In genomic region chr20:25062841-25063240, GRCh38 we compare ENCODE assay signal across 21 cellular contexts. TPM values are rescaled to one million over a fixed set of nuclear protein-coding genes. Genes with fewer than 3 reads are reported as not detected.
DNase-seq lines count a peak whose midpoint lies in the region; ATAC-seq and TF ChIP-seq lines count a peak whose summit lies in the region.
"Had no signal": no experiment of that assay in that cellular context is flagged by ENCODE, and none has a peak within 500 bp of the region (broad histone marks: within the 10 kb centered on the region; RNA-seq: fewer than 3 reads in every experiment).

No MANE protein-coding gene starts in this region.

- ATAC-seq in activated CD4-positive, alpha-beta T cell treated with anti-CD3 and anti-CD28 coated beads for 36 hours, result no peak
- ATAC-seq: A549, HCT116 had no signal

- intact Hi-C loops in activated CD4-positive, alpha-beta T cell treated with anti-CD3 and anti-CD28 coated beads for 36 hours (cut with DNase I, micrococcal nuclease), result no loop called here
- intact Hi-C loops in spleen (cut with DNase I; ENCODE audit: low total_unique reads), result no loop called here

- H3K27me3 ChIP-seq in osteoblast (ENCODE audit: insufficient read depth, low read length) (peaks cover 81% of the 10 kb centered on the region), spleen (replicated peaks in 1 of 7) (peaks cover 0 to 15% (median 0%) of the 10 kb centered on the region in 7 donors)
- H3K27me3 ChIP-seq: BLaER1 had no signal

- H3K9me3 Mint-ChIP-seq in activated CD4-positive, alpha-beta T cell treated with anti-CD3 and anti-CD28 coated beads for 36 hours (ENCODE audit: low read depth), result no peaks in the 10 kb centered on the region
- H3K9me3 Mint-ChIP-seq: CD4-positive, alpha-beta memory T cell; HFFc6 had no signal

- H3K36me3 ChIP-seq in osteoblast (ENCODE audit: insufficient read depth, low read length), result no peaks in the 10 kb centered on the region
- no peaks in the 10 kb centered on the region for H3K36me3 ChIP-seq in spleen
- H3K36me3 ChIP-seq: BLaER1 had no signal

- H3K4me1 Mint-ChIP-seq in activated CD4-positive, alpha-beta T cell treated with anti-CD3 and anti-CD28 coated beads for 36 hours, result peaks cover 10% of the 10 kb centered on the region

- no peak for TF ChIP-seq POLR2A in spleen (IDR thresholded peaks at IDR 0.05)

- CTCF ChIA-PET in activated CD4-positive, alpha-beta T cell treated with anti-CD3 and anti-CD28 coated beads for 36 hours (lab: Charles Lee), result interaction anchor here (0.6 to 8.3 kb wide), 6 partner anchors 23 to 79 kb away, joined by 3 to 96 read pairs (median 5); no protein-coding TSS in a partner anchor

- H3K4me1 ChIP-seq in osteoblast (ENCODE audit: insufficient read depth, low read length) (peaks cover 4% of the 10 kb centered on the region), spleen (peaks cover 6 to 30% (median 23%) of the 10 kb centered on the region in 6 donors)

- no peak overlapping the region for H3K4me3 Mint-ChIP-seq in activated CD4-positive, alpha-beta T cell treated with anti-CD3 and anti-CD28 coated beads for 36 hours
- H3K4me3 Mint-ChIP-seq: CD14-positive monocyte; CD4-positive, alpha-beta memory T cell; HFFc6 had no signal

- H3K36me3 Mint-ChIP-seq in activated CD4-positive, alpha-beta T cell treated with anti-CD3 and anti-CD28 coated beads for 36 hours (ENCODE audit: low read depth), result no peaks in the 10 kb centered on the region
- H3K36me3 Mint-ChIP-seq: CD14-positive monocyte had no signal

- TF ChIP-seq CTCF in osteoblast (IDR thresholded peaks at IDR 0.05; ENCODE audit: extremely low read depth, low read depth, low read length) (no peak), spleen (IDR thresholded peaks at IDR 0.05 in 8 of 11, conservative IDR thresholded peaks at IDR 0.05 in 3 of 11) (no peak)

- no peak overlapping the region for H3K4me2 ChIP-seq in osteoblast (ENCODE audit: insufficient read depth, low read length)
- H3K4me2 ChIP-seq: A549, BLaER1 had no signal

- POLR2A ChIA-PET in activated CD4-positive, alpha-beta T cell treated with anti-CD3 and anti-CD28 coated beads for 36 hours (lab: Charles Lee), result no interaction called here

- no peaks in the 10 kb centered on the region for H3K27me3 Mint-ChIP-seq in activated CD4-positive, alpha-beta T cell treated with anti-CD3 and anti-CD28 coated beads for 36 hours

- H3K79me2 ChIP-seq in osteoblast (ENCODE audit: insufficient read depth, low read length), result no peaks in the 10 kb centered on the region

- no peaks in the 10 kb centered on the region for H4K20me1 ChIP-seq in osteoblast (ENCODE audit: insufficient read depth, low read length)
- H4K20me1 ChIP-seq: BLaER1 had no signal

- peak; percentile 2 for DNase-seq in activated CD4-positive, alpha-beta T cell treated with anti-CD3 and anti-CD28 coated beads for 36 hours
- no peak for DNase-seq in activated CD4-positive, alpha-beta T cell treated with anti-CD3 and anti-CD28 coated beads for 1 hour
- DNase-seq in osteoblast (ENCODE audit: insufficient read length, low spot score, missing footprints) (peak; percentile 62), spleen (peak; percentile 51), epidermal melanocyte (ENCODE audit: insufficient read length, low spot score) (no peak), NCI-H524 (lab: John Stamatoyannopoulos, UW) (no peak)
- DNase-seq in NK-92 treated with Interleukin-12 subunit alpha and Interleukin-12 subunit beta, amount 100 ng/mL, for 24 hours (lab: John Stamatoyannopoulos, UW), result no peak
- DNase-seq: AML-193; Calu3; CD4-positive, alpha-beta memory T cell; DMS79 treated with DMSO at 0.1 percent for 48 hours; GF-D8; GOT3; H7; HFFc6; IMR-90 had no signal

- H3K27ac Mint-ChIP-seq in activated CD4-positive, alpha-beta T cell treated with anti-CD3 and anti-CD28 coated beads for 36 hours, result no peak overlapping the region
- H3K27ac Mint-ChIP-seq: HFFc6 had no signal

- no peak overlapping the region for H2AFZ ChIP-seq in osteoblast (ENCODE audit: low read length)

- no peaks in the 10 kb centered on the region for H3K9me3 ChIP-seq in osteoblast (ENCODE audit: low read depth, low read length)
- no peaks in the 10 kb centered on the region for H3K9me3 ChIP-seq in spleen
- H3K9me3 ChIP-seq: A549, BLaER1 had no signal

- WGBS in spleen, 5 donors, result 73 to 80% (median 76%) methylated on average over 7 of the region's 7 CpGs

- H3K4me3 ChIP-seq in osteoblast (ENCODE audit: insufficient read depth, low read length), result no peak overlapping the region
- no peak overlapping the region for H3K4me3 ChIP-seq in spleen
- H3K4me3 ChIP-seq: A549, BLaER1 had no signal

- H3K27ac ChIP-seq in osteoblast (ENCODE audit: low read depth, low read length) (no peak overlapping the region), spleen (no peak overlapping the region)
- H3K27ac ChIP-seq: 22Rv1, A549, BLaER1 had no signal

RNA-seq across cellular contexts. Expression of gene ACSS1, which starts 4.9 kb away (rescaled TPM):
- 10 to 100 TPM in 1 of 2 experiments, 1 to 10 TPM in 1; 8.5 to 10.7 TPM for total RNA-seq in activated CD4-positive, alpha-beta T cell treated with anti-CD3 and anti-CD28 coated beads for 36 hours
- total RNA-seq in osteoblast (1.4 and 2.1 TPM in 2 replicates), spleen (10 to 100 TPM; 34.0 to 50.8 (median 41.3) TPM)
- 10 to 100 TPM; 20.3 to 26.8 (median 26.3) TPM for polyA plus RNA-seq in spleen
- total RNA-seq: H7 had no signal

RNA-seq across cellular contexts. Expression of gene VSX1, which starts 19.1 kb away (rescaled TPM):
- not detected for total RNA-seq in activated CD4-positive, alpha-beta T cell treated with anti-CD3 and anti-CD28 coated beads for 36 hours
- total RNA-seq in osteoblast (not detected in 2 replicates), spleen (not detected)
- not detected for polyA plus RNA-seq in spleen
- total RNA-seq: Calu3; CD4-positive, alpha-beta memory T cell; H7; HFFc6; IMR-90 had no signal
- polyA plus RNA-seq: CD14-positive monocyte; CD4-positive, alpha-beta memory T cell; IMR-90 had no signal

Comparison
In these comparisons a context has a peak if more than half of its experiments do, and no peak if none do; other contexts are left out.
1. DNase-seq: peak in activated CD4-positive, alpha-beta T cell treated with anti-CD3 and anti-CD28 coated beads for 36 hours (single experiment), osteoblast (single experiment) and spleen (single experiment); none in activated CD4-positive, alpha-beta T cell treated with anti-CD3 and anti-CD28 coated beads for 1 hour (single experiment), epidermal melanocyte (single experiment), NK-92 treated with Interleukin-12 subunit alpha and Interleukin-12 subunit beta, amount 100 ng/mL, for 24 hours (single experiment) and NCI-H524 (0 of 2).